In the genomic region with DNA sequence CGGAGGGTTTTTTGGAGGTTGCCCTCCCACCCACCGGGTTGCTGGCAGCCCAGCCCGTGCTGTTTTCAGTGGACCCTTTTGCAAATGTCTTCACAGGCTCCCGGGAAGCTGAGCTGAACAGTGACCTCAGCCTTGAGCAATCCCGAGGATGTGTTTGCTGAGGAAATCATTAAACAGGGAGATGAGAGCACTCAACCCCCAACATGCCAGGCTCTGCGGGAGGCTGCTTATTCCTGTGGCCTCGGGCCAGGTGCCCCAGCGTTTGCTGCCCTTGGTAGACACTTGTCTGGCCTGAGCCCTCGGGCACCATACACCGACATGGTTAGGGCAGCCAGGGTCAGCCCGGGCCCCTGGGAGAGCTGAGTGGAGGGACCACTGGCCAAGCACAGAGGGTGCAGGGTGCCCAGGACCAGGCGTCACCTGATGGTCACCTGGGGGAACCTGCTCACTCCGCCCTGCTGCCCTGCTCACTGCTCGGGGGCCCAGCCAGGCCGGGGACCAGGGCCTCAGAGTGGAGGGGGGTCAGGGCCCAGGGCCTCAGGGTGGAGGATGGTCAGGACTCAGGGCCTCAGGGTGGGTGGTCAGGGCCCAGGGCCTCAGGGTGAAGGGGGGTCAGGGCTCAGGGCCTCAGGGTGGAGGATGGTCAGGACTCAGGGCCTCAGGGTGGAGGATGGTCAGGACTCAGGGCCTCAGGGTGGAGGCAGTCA, we compare ENCODE assay signal across 1 cellular context.
TF ChIP-seq lines count a peak whose summit lies in the region.

No MANE protein-coding gene starts in this region.

TF ChIP-seq in HepG2, 621 proteins besides CTCF, POLR2A, EP300 and RAD21 (continued from another document and continues in another):
- TF ChIP-seq, protein P1, sequence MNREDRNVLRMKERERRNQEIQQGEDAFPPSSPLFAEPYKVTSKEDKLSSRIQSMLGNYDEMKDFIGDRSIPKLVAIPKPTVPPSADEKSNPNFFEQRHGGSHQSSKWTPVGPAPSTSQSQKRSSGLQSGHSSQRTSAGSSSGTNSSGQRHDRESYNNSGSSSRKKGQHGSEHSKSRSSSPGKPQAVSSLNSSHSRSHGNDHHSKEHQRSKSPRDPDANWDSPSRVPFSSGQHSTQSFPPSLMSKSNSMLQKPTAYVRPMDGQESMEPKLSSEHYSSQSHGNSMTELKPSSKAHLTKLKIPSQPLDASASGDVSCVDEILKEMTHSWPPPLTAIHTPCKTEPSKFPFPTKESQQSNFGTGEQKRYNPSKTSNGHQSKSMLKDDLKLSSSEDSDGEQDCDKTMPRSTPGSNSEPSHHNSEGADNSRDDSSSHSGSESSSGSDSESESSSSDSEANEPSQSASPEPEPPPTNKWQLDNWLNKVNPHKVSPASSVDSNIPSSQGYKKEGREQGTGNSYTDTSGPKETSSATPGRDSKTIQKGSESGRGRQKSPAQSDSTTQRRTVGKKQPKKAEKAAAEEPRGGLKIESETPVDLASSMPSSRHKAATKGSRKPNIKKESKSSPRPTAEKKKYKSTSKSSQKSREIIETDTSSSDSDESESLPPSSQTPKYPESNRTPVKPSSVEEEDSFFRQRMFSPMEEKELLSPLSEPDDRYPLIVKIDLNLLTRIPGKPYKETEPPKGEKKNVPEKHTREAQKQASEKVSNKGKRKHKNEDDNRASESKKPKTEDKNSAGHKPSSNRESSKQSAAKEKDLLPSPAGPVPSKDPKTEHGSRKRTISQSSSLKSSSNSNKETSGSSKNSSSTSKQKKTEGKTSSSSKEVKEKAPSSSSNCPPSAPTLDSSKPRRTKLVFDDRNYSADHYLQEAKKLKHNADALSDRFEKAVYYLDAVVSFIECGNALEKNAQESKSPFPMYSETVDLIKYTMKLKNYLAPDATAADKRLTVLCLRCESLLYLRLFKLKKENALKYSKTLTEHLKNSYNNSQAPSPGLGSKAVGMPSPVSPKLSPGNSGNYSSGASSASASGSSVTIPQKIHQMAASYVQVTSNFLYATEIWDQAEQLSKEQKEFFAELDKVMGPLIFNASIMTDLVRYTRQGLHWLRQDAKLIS (CRISPR knock-in tag; IDR thresholded peaks at IDR 0.05) = no peak
- TF ChIP-seq, protein P2, sequence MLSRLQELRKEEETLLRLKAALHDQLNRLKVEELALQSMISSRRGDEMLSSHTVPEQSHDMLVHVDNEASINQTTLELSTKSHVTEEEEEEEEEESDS (CRISPR knock-in tag; IDR thresholded peaks at IDR 0.05; ENCODE audit: borderline replicate concordance) = no peak
- TF ChIP-seq CC2D1A (CRISPR knock-in tag; IDR thresholded peaks at IDR 0.05) (no peak), SSRP1 (CRISPR knock-in tag; IDR thresholded peaks at IDR 0.05) (no peak), ZNF552 (CRISPR knock-in tag; IDR thresholded peaks at IDR 0.05; ENCODE audit: borderline replicate concordance) (no peak), ZNF20 (CRISPR knock-in tag; IDR thresholded peaks at IDR 0.05) (no peak), ZNF572 (CRISPR knock-in tag; IDR thresholded peaks at IDR 0.05) (no peak), NR2F6 (IDR thresholded peaks at IDR 0.05) (peak; percentile 39), NR2F6 (CRISPR knock-in tag; IDR thresholded peaks at IDR 0.05) (peak; percentile 55), MYC (CRISPR knock-in tag; IDR thresholded peaks at IDR 0.05; ENCODE audit: borderline replicate concordance) (no peak), CREB1 (IDR thresholded peaks at IDR 0.05) (no peak), CREB1 (CRISPR knock-in tag; IDR thresholded peaks at IDR 0.05) (no peak), MED13 (CRISPR knock-in tag; IDR thresholded peaks at IDR 0.05) (no peak), HNF4G (IDR thresholded peaks at IDR 0.05; ENCODE audit: borderline replicate concordance, low read depth, low read length) (peak; percentile 32; the same call in 1 of the 2 replicates), HNF4G (CRISPR knock-in tag; IDR thresholded peaks at IDR 0.05; ENCODE audit: borderline replicate concordance, low read depth) (no peak), NFE2L2 (IDR thresholded peaks at IDR 0.05; ENCODE audit: low read length) (no peak), MAFK (conservative IDR thresholded peaks at IDR 0.05 in 1 of 2, IDR thresholded peaks at IDR 0.05 in 1 of 2; ENCODE audit: low read length in 2 of 2) (no peak), IRX3 (CRISPR knock-in tag; IDR thresholded peaks at IDR 0.05; ENCODE audit: borderline replicate concordance, low read depth) (no peak), RARA (CRISPR knock-in tag; IDR thresholded peaks at IDR 0.05) (0 out of 2 replicates have a peak, but pooled peaks have one; percentile 37), ARNT (IDR thresholded peaks at IDR 0.05) (no peak), ZNF484 (CRISPR knock-in tag; IDR thresholded peaks at IDR 0.05; ENCODE audit: borderline replicate concordance, low read depth) (no peak)
- TF ChIP-seq, protein P3, sequence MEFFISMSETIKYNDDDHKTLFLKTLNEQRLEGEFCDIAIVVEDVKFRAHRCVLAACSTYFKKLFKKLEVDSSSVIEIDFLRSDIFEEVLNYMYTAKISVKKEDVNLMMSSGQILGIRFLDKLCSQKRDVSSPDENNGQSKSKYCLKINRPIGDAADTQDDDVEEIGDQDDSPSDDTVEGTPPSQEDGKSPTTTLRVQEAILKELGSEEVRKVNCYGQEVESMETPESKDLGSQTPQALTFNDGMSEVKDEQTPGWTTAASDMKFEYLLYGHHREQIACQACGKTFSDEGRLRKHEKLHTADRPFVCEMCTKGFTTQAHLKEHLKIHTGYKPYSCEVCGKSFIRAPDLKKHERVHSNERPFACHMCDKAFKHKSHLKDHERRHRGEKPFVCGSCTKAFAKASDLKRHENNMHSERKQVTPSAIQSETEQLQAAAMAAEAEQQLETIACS (CRISPR knock-in tag; IDR thresholded peaks at IDR 0.05) = no peak
- TF ChIP-seq, protein P4, sequence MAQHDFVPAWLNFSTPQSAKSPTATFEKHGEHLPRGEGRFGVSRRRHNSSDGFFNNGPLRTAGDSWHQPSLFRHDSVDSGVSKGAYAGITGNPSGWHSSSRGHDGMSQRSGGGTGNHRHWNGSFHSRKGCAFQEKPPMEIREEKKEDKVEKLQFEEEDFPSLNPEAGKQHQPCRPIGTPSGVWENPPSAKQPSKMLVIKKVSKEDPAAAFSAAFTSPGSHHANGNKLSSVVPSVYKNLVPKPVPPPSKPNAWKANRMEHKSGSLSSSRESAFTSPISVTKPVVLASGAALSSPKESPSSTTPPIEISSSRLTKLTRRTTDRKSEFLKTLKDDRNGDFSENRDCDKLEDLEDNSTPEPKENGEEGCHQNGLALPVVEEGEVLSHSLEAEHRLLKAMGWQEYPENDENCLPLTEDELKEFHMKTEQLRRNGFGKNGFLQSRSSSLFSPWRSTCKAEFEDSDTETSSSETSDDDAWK (CRISPR knock-in tag; IDR thresholded peaks at IDR 0.05) = no peak
- TF ChIP-seq, protein P5, sequence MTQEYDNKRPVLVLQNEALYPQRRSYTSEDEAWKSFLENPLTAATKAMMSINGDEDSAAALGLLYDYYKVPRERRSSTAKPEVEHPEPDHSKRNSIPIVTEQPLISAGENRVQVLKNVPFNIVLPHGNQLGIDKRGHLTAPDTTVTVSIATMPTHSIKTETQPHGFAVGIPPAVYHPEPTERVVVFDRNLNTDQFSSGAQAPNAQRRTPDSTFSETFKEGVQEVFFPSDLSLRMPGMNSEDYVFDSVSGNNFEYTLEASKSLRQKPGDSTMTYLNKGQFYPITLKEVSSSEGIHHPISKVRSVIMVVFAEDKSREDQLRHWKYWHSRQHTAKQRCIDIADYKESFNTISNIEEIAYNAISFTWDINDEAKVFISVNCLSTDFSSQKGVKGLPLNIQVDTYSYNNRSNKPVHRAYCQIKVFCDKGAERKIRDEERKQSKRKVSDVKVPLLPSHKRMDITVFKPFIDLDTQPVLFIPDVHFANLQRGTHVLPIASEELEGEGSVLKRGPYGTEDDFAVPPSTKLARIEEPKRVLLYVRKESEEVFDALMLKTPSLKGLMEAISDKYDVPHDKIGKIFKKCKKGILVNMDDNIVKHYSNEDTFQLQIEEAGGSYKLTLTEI (CRISPR knock-in tag; conservative IDR thresholded peaks at IDR 0.05) = no peak
- TF ChIP-seq, protein P6, sequence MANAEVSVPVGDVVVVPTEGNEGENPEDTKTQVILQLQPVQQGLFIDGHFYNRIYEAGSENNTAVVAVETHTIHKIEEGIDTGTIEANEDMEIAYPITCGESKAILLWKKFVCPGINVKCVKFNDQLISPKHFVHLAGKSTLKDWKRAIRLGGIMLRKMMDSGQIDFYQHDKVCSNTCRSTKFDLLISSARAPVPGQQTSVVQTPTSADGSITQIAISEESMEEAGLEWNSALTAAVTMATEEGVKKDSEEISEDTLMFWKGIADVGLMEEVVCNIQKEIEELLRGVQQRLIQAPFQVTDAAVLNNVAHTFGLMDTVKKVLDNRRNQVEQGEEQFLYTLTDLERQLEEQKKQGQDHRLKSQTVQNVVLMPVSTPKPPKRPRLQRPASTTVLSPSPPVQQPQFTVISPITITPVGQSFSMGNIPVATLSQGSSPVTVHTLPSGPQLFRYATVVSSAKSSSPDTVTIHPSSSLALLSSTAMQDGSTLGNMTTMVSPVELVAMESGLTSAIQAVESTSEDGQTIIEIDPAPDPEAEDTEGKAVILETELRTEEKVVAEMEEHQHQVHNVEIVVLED (CRISPR knock-in tag; IDR thresholded peaks at IDR 0.05; ENCODE audit: borderline replicate concordance) = no peak
- TF ChIP-seq, protein P7, sequence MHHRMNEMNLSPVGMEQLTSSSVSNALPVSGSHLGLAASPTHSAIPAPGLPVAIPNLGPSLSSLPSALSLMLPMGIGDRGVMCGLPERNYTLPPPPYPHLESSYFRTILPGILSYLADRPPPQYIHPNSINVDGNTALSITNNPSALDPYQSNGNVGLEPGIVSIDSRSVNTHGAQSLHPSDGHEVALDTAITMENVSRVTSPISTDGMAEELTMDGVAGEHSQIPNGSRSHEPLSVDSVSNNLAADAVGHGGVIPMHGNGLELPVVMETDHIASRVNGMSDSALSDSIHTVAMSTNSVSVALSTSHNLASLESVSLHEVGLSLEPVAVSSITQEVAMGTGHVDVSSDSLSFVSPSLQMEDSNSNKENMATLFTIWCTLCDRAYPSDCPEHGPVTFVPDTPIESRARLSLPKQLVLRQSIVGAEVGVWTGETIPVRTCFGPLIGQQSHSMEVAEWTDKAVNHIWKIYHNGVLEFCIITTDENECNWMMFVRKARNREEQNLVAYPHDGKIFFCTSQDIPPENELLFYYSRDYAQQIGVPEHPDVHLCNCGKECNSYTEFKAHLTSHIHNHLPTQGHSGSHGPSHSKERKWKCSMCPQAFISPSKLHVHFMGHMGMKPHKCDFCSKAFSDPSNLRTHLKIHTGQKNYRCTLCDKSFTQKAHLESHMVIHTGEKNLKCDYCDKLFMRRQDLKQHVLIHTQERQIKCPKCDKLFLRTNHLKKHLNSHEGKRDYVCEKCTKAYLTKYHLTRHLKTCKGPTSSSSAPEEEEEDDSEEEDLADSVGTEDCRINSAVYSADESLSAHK (CRISPR knock-in tag; IDR thresholded peaks at IDR 0.05; ENCODE audit: borderline replicate concordance) = no peak
- TF ChIP-seq, protein P8, sequence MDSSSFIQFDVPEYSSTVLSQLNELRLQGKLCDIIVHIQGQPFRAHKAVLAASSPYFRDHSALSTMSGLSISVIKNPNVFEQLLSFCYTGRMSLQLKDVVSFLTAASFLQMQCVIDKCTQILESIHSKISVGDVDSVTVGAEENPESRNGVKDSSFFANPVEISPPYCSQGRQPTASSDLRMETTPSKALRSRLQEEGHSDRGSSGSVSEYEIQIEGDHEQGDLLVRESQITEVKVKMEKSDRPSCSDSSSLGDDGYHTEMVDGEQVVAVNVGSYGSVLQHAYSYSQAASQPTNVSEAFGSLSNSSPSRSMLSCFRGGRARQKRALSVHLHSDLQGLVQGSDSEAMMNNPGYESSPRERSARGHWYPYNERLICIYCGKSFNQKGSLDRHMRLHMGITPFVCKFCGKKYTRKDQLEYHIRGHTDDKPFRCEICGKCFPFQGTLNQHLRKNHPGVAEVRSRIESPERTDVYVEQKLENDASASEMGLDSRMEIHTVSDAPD (CRISPR knock-in tag; IDR thresholded peaks at IDR 0.05) = no peak
- TF ChIP-seq, protein P9, sequence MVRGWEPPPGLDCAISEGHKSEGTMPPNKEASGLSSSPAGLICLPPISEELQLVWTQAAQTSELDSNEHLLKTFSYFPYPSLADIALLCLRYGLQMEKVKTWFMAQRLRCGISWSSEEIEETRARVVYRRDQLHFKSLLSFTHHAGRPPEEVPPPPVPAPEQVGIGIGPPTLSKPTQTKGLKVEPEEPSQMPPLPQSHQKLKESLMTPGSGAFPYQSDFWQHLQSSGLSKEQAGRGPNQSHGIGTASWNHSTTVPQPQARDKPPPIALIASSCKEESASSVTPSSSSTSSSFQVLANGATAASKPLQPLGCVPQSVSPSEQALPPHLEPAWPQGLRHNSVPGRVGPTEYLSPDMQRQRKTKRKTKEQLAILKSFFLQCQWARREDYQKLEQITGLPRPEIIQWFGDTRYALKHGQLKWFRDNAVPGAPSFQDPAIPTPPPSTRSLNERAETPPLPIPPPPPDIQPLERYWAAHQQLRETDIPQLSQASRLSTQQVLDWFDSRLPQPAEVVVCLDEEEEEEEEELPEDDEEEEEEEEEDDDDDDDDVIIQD (CRISPR knock-in tag; IDR thresholded peaks at IDR 0.05; ENCODE audit: low read depth) = 0 out of 2 replicates have a peak, but pooled peaks have one; percentile 30
- TF ChIP-seq, protein P10, sequence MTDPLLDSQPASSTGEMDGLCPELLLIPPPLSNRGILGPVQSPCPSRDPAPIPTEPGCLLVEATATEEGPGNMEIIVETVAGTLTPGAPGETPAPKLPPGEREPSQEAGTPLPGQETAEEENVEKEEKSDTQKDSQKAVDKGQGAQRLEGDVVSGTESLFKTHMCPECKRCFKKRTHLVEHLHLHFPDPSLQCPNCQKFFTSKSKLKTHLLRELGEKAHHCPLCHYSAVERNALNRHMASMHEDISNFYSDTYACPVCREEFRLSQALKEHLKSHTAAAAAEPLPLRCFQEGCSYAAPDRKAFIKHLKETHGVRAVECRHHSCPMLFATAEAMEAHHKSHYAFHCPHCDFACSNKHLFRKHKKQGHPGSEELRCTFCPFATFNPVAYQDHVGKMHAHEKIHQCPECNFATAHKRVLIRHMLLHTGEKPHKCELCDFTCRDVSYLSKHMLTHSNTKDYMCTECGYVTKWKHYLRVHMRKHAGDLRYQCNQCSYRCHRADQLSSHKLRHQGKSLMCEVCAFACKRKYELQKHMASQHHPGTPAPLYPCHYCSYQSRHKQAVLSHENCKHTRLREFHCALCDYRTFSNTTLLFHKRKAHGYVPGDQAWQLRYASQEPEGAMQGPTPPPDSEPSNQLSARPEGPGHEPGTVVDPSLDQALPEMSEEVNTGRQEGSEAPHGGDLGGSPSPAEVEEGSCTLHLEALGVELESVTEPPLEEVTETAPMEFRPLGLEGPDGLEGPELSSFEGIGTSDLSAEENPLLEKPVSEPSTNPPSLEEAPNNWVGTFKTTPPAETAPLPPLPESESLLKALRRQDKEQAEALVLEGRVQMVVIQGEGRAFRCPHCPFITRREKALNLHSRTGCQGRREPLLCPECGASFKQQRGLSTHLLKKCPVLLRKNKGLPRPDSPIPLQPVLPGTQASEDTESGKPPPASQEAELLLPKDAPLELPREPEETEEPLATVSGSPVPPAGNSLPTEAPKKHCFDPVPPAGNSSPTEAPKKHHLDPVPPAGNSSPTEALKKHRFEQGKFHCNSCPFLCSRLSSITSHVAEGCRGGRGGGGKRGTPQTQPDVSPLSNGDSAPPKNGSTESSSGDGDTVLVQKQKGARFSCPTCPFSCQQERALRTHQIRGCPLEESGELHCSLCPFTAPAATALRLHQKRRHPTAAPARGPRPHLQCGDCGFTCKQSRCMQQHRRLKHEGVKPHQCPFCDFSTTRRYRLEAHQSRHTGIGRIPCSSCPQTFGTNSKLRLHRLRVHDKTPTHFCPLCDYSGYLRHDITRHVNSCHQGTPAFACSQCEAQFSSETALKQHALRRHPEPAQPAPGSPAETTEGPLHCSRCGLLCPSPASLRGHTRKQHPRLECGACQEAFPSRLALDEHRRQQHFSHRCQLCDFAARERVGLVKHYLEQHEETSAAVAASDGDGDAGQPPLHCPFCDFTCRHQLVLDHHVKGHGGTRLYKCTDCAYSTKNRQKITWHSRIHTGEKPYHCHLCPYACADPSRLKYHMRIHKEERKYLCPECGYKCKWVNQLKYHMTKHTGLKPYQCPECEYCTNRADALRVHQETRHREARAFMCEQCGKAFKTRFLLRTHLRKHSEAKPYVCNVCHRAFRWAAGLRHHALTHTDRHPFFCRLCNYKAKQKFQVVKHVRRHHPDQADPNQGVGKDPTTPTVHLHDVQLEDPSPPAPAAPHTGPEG (CRISPR knock-in tag; IDR thresholded peaks at IDR 0.05) = no peak
